In genomic region chr2:12737226-12738111, GRCh38 we compare ENCODE assay signal across 18 cellular contexts. TPM values are rescaled to one million over a fixed set of nuclear protein-coding genes. Genes with fewer than 3 reads are reported as not detected.
DNase-seq lines count a peak whose midpoint lies in the region; ATAC-seq and TF ChIP-seq lines count a peak whose summit lies in the region.
"Had no signal": no experiment of that assay in that cellular context is flagged by ENCODE, and none has a peak within 500 bp of the region (broad histone marks: within the 10 kb centered on the region; RNA-seq: fewer than 3 reads in every experiment).

No MANE protein-coding gene starts in this region.

- no peak overlapping the region for H3K23ac ChIP-seq in mesenchymal stem cell (ENCODE audit: low read length in 2 of 2)

- intact Hi-C loops in testis (cut with DNase I; ENCODE audit: low total_unique reads): loop anchor here (10.0 kb wide), 1 partner anchor 67 kb away; no protein-coding TSS in a partner anchor

- no peak for TF ChIP-seq POLR2A in testis (IDR thresholded peaks at IDR 0.05)

- DNase-seq in activated naive CD4-positive, alpha-beta T cell treated with anti-CD3 and anti-CD28 coated beads, Interleukin-2, amount 10 ng/mL, durations not matched to agents 7 days and 5 days: no peak
- DNase-seq in mesenchymal stem cell (no peak), testis (no peak), HK-2 (ENCODE audit: unreplicated experiment) (no peak), NCI-H510A treated with DMSO at 0.1 percent for 48 hours (lab: John Stamatoyannopoulos, UW) (no peak)
- DNase-seq: 8988T; activated CD4-positive, alpha-beta T cell treated with anti-CD3 and anti-CD28 coated beads, Interleukin-2, amount 10 ng/mL, durations not matched to agents 24 days and 14 days; activated T-cell treated with anti-CD3 and anti-CD28 coated beads, Interleukin-2, amount 50 U/mL, for 24 hours; cortex of kidney; esophagus squamous epithelium; GM23248; kidney glomerular epithelial cell had no signal

- H4K8ac ChIP-seq in mesenchymal stem cell (ENCODE audit: low read length): peak overlapping the region; percentile 77

- CTCF ChIA-PET in activated naive CD4-positive, alpha-beta T cell treated with anti-CD3 and anti-CD28 coated beads, Interleukin-2, amount 10 ng/mL, durations not matched to agents 7 days and 5 days (lab: Charles Lee): interaction anchor here (0.7 to 0.9 kb wide), 3 partner anchors 9 to 17 kb away, joined by 3 read pairs; no protein-coding TSS in a partner anchor

- peaks cover 22% of the 10 kb centered on the region for H3K79me1 ChIP-seq in mesenchymal stem cell (replicated peaks; ENCODE audit: low read length, poor library complexity, severe bottlenecking)

- H3K36me3 ChIP-seq in mesenchymal stem cell (ENCODE audit: control insufficient read depth in 1 of 2, insufficient read depth in 2 of 2, low read depth in 1 of 2, low read length in 2 of 2) (peaks cover 27 to 97% of the 10 kb centered on the region in 2 experiments), testis (ENCODE audit: low read depth, missing control alignments) (no peaks in the 10 kb centered on the region)

- peaks cover 9% of the 10 kb centered on the region for H3K36me3 Mint-ChIP-seq in activated naive CD4-positive, alpha-beta T cell treated with anti-CD3 and anti-CD28 coated beads, Interleukin-2, amount 50 U/mL, for 24 hours
- peaks cover 89% of the 10 kb centered on the region for H3K36me3 Mint-ChIP-seq in activated naive CD4-positive, alpha-beta T cell treated with anti-CD3 and anti-CD28 coated beads, Interleukin-2, amount 10 ng/mL, durations not matched to agents 7 days and 5 days
- H3K36me3 Mint-ChIP-seq in activated T-helper 17 cell treated with anti-CD3 and anti-CD28 coated beads, Interleukin-2, amount 50 U/mL, for 72 hours (ENCODE audit: low read depth): peaks cover 91% of the 10 kb centered on the region

- WGBS in mesenchymal stem cell: 85% methylated on average over 12 of the region's 13 CpGs
- 63% methylated on average over 13 of the region's 13 CpGs for WGBS in testis, 2 donors

- H2BK15ac ChIP-seq in mesenchymal stem cell (ENCODE audit: low read depth, poor library complexity, severe bottlenecking): peak overlapping the region; percentile 41

- peak overlapping the region; percentile 69 for H3K27ac Mint-ChIP-seq in activated naive CD4-positive, alpha-beta T cell treated with anti-CD3 and anti-CD28 coated beads, Interleukin-2, amount 50 U/mL, for 24 hours
- H3K27ac Mint-ChIP-seq in activated naive CD4-positive, alpha-beta T cell treated with anti-CD3 and anti-CD28 coated beads, Interleukin-2, amount 10 ng/mL, durations not matched to agents 7 days and 5 days: no peak overlapping the region
- H3K27ac Mint-ChIP-seq in activated T-helper 17 cell treated with anti-CD3 and anti-CD28 coated beads, Interleukin-2, amount 50 U/mL, for 72 hours: peak overlapping the region; percentile 69
- H3K27ac Mint-ChIP-seq: activated CD4-positive, alpha-beta T cell treated with anti-CD3 and anti-CD28 coated beads, Interleukin-2, amount 10 ng/mL, durations not matched to agents 24 days and 14 days; activated T-cell treated with anti-CD3 and anti-CD28 coated beads, Interleukin-2, amount 50 U/mL, for 24 hours; stimulated activated memory B cell treated with anti-CD40 and anti-IgM and Interleukin-4, amounts not matched to agents 10 μg/mL and 1 μg/mL and 100 μg/mL, for 72 hours; T-helper 1 cell treated with Interleukin-12 subunit alpha and Interleukin-12 subunit beta and Interleukin-4 antibody, amounts not matched to agents 30 μg/mL and 1 μg/mL, for 36 hours had no signal

- no peak overlapping the region for H2BK5ac ChIP-seq in mesenchymal stem cell (ENCODE audit: low read depth, low read length, poor library complexity, severe bottlenecking)

- no peak overlapping the region for H2BK120ac ChIP-seq in mesenchymal stem cell (ENCODE audit: low read depth, low read length)

- ATAC-seq in activated T-helper 17 cell treated with anti-CD3 and anti-CD28 coated beads, Interleukin-2, amount 50 U/mL, for 72 hours (replicated peaks): peak; percentile 38
- no peak for ATAC-seq in HG03565 (IDR thresholded peaks at IDR 0.05; ENCODE audit: unreplicated experiment)
- ATAC-seq: stimulated activated memory B cell treated with anti-CD40 and anti-IgM and Interleukin-4, amounts not matched to agents 10 μg/mL and 1 μg/mL and 100 μg/mL, for 72 hours had no signal

- no peak overlapping the region for H3K18ac ChIP-seq in mesenchymal stem cell (ENCODE audit: low read depth in 1 of 2, low read length in 2 of 2)

- H3K4ac ChIP-seq in mesenchymal stem cell (ENCODE audit: low read depth in 1 of 2, low read length in 2 of 2): peak overlapping the region in 1 of 2 experiments; percentile 17

- H3K27ac ChIP-seq in mesenchymal stem cell (ENCODE audit: low read length, poor library complexity, severe bottlenecking) (peak overlapping the region; percentile 51), testis (peak overlapping the region; percentile 86 to 96)
- H3K27ac ChIP-seq: GM23248, hepatocyte had no signal

- H3K9me3 ChIP-seq in mesenchymal stem cell (ENCODE audit: control insufficient read depth, low read length): no peaks in the 10 kb centered on the region
- no peaks in the 10 kb centered on the region for H3K9me3 ChIP-seq in testis
- H3K9me3 ChIP-seq: esophagus squamous epithelium had no signal

- peaks cover 63% of the 10 kb centered on the region for H3K4me1 Mint-ChIP-seq in activated naive CD4-positive, alpha-beta T cell treated with anti-CD3 and anti-CD28 coated beads, Interleukin-2, amount 50 U/mL, for 24 hours
- peaks cover 36% of the 10 kb centered on the region for H3K4me1 Mint-ChIP-seq in activated naive CD4-positive, alpha-beta T cell treated with anti-CD3 and anti-CD28 coated beads, Interleukin-2, amount 10 ng/mL, durations not matched to agents 7 days and 5 days
- H3K4me1 Mint-ChIP-seq in activated T-helper 17 cell treated with anti-CD3 and anti-CD28 coated beads, Interleukin-2, amount 50 U/mL, for 72 hours: peaks cover 43% of the 10 kb centered on the region

- no peak for TF ChIP-seq CTCF in testis (IDR thresholded peaks at IDR 0.05)

- H3K14ac ChIP-seq in mesenchymal stem cell (ENCODE audit: low read length in 2 of 2): no peak overlapping the region

- no peak overlapping the region for H3K4me3 ChIP-seq in mesenchymal stem cell (ENCODE audit: insufficient read depth in 1 of 2, low read depth in 1 of 2, low read length in 2 of 2)
- H3K4me3 ChIP-seq in testis: no peak overlapping the region
- H3K4me3 ChIP-seq: esophagus squamous epithelium, GM23248, hepatocyte had no signal

- no peaks in the 10 kb centered on the region for H3K27me3 ChIP-seq in mesenchymal stem cell (ENCODE audit: control insufficient read depth in 1 of 2, insufficient read depth in 1 of 2, low read length in 2 of 2)
- no peaks in the 10 kb centered on the region for H3K27me3 ChIP-seq in testis
- H3K27me3 ChIP-seq: esophagus squamous epithelium, hepatocyte had no signal

- peak overlapping the region; percentile 72 for H4K91ac ChIP-seq in mesenchymal stem cell (ENCODE audit: low read length)

- H3K9me3 Mint-ChIP-seq in activated naive CD4-positive, alpha-beta T cell treated with anti-CD3 and anti-CD28 coated beads, Interleukin-2, amount 50 U/mL, for 24 hours: no peaks in the 10 kb centered on the region
- H3K9me3 Mint-ChIP-seq in activated naive CD4-positive, alpha-beta T cell treated with anti-CD3 and anti-CD28 coated beads, Interleukin-2, amount 10 ng/mL, durations not matched to agents 7 days and 5 days: no peaks in the 10 kb centered on the region
- no peaks in the 10 kb centered on the region for H3K9me3 Mint-ChIP-seq in activated T-helper 17 cell treated with anti-CD3 and anti-CD28 coated beads, Interleukin-2, amount 50 U/mL, for 72 hours
- H3K9me3 Mint-ChIP-seq: activated CD4-positive, alpha-beta T cell treated with anti-CD3 and anti-CD28 coated beads, Interleukin-2, amount 10 ng/mL, durations not matched to agents 24 days and 14 days; activated T-cell treated with anti-CD3 and anti-CD28 coated beads, Interleukin-2, amount 50 U/mL, for 24 hours; stimulated activated memory B cell treated with anti-CD40 and anti-IgM and Interleukin-4, amounts not matched to agents 10 μg/mL and 1 μg/mL and 100 μg/mL, for 72 hours; T-helper 1 cell treated with Interleukin-12 subunit alpha and Interleukin-12 subunit beta and Interleukin-4 antibody, amounts not matched to agents 30 μg/mL and 1 μg/mL, for 36 hours had no signal

- peak overlapping the region; percentile 11 for H3K4me2 ChIP-seq in mesenchymal stem cell (ENCODE audit: low read length, poor library complexity, severe bottlenecking)
- H3K4me2 ChIP-seq: hepatocyte had no signal

- H2BK12ac ChIP-seq in mesenchymal stem cell (ENCODE audit: low read length in 2 of 2): peak overlapping the region; percentile 45 to 80

- no peaks in the 10 kb centered on the region for H3K27me3 Mint-ChIP-seq in activated naive CD4-positive, alpha-beta T cell treated with anti-CD3 and anti-CD28 coated beads, Interleukin-2, amount 50 U/mL, for 24 hours
- H3K27me3 Mint-ChIP-seq in activated naive CD4-positive, alpha-beta T cell treated with anti-CD3 and anti-CD28 coated beads, Interleukin-2, amount 10 ng/mL, durations not matched to agents 7 days and 5 days: no peaks in the 10 kb centered on the region
- no peaks in the 10 kb centered on the region for H3K27me3 Mint-ChIP-seq in activated T-helper 17 cell treated with anti-CD3 and anti-CD28 coated beads, Interleukin-2, amount 50 U/mL, for 72 hours
- H3K27me3 Mint-ChIP-seq: activated CD4-positive, alpha-beta T cell treated with anti-CD3 and anti-CD28 coated beads, Interleukin-2, amount 10 ng/mL, durations not matched to agents 24 days and 14 days; activated T-cell treated with anti-CD3 and anti-CD28 coated beads, Interleukin-2, amount 50 U/mL, for 24 hours; stimulated activated memory B cell treated with anti-CD40 and anti-IgM and Interleukin-4, amounts not matched to agents 10 μg/mL and 1 μg/mL and 100 μg/mL, for 72 hours had no signal

- H3K4me1 ChIP-seq in mesenchymal stem cell (ENCODE audit: control insufficient read depth, insufficient read depth, low read depth, low read length): peaks cover 14% of the 10 kb centered on the region
- peaks cover 63% of the 10 kb centered on the region for H3K4me1 ChIP-seq in testis

- no peak overlapping the region for H3K4me3 Mint-ChIP-seq in activated naive CD4-positive, alpha-beta T cell treated with anti-CD3 and anti-CD28 coated beads, Interleukin-2, amount 50 U/mL, for 24 hours
- H3K4me3 Mint-ChIP-seq in activated naive CD4-positive, alpha-beta T cell treated with anti-CD3 and anti-CD28 coated beads, Interleukin-2, amount 10 ng/mL, durations not matched to agents 7 days and 5 days: no peak overlapping the region
- no peak overlapping the region for H3K4me3 Mint-ChIP-seq in activated T-helper 17 cell treated with anti-CD3 and anti-CD28 coated beads, Interleukin-2, amount 50 U/mL, for 72 hours
- H3K4me3 Mint-ChIP-seq: activated CD4-positive, alpha-beta T cell treated with anti-CD3 and anti-CD28 coated beads, Interleukin-2, amount 10 ng/mL, durations not matched to agents 24 days and 14 days; activated T-cell treated with anti-CD3 and anti-CD28 coated beads, Interleukin-2, amount 50 U/mL, for 24 hours; stimulated activated memory B cell treated with anti-CD40 and anti-IgM and Interleukin-4, amounts not matched to agents 10 μg/mL and 1 μg/mL and 100 μg/mL, for 72 hours; T-helper 1 cell treated with Interleukin-12 subunit alpha and Interleukin-12 subunit beta and Interleukin-4 antibody, amounts not matched to agents 30 μg/mL and 1 μg/mL, for 36 hours had no signal

- H3K9ac ChIP-seq in mesenchymal stem cell (ENCODE audit: low read length): no peak overlapping the region
- H3K9ac ChIP-seq: GM23248 had no signal

- H2AFZ ChIP-seq in mesenchymal stem cell (ENCODE audit: low read depth, low read length): no peak overlapping the region
- H2AFZ ChIP-seq: GM23248, hepatocyte had no signal

- H2AK5ac ChIP-seq in mesenchymal stem cell (ENCODE audit: low read length, severe bottlenecking): no peak overlapping the region

RNA-seq across cellular contexts. Expression of gene TRIB2, which starts 20.7 kb away (rescaled TPM):
- total RNA-seq in activated T-helper 17 cell treated with anti-CD3 and anti-CD28 coated beads, Interleukin-2, amount 50 U/mL, for 72 hours: 10 to 100 TPM; 17.3 to 17.4 TPM
- 70.1 TPM for polyA plus RNA-seq in mesenchymal stem cell (2013, experiment 1 of 2)
- 68.9 TPM for polyA plus RNA-seq in mesenchymal stem cell (2013, experiment 2 of 2)
- 100 to 1,000 TPM; 189 to 190 TPM for total RNA-seq in testis
- 54.9 TPM for polyA plus RNA-seq in testis (ENCODE audit: insufficient read depth, low read depth, low replicate concordance)

Comparison
In these comparisons a context has a peak if more than half of its experiments do, and no peak if none do; other contexts are left out.
1. RNA of gene TRIB2, which starts 20.7 kb away (total RNA-seq): 189 to 190 TPM in testis; 17.3 to 17.4 TPM in activated T-helper 17 cell treated with anti-CD3 and anti-CD28 coated beads, Interleukin-2, amount 50 U/mL, for 72 hours; every median in the first group is over 10 times any median in the second.